ENCODE assay signal across 28 cellular contexts in genomic region chr16:62543516-62543915, GRCh38.
"Had no signal": no experiment of that assay in that cellular context is flagged by ENCODE, and none has a peak within 500 bp of the region (broad histone marks: within the 10 kb centered on the region; RNA-seq: fewer than 3 reads in every experiment).

No MANE protein-coding gene starts in this region.

- H3K4me2 ChIP-seq: neural progenitor cell, smooth muscle cell had no signal

- H3K4me3 ChIP-seq: neural progenitor cell, ovary, psoas muscle, skin epidermis, smooth muscle cell, spleen, suprapubic skin, testis, tibial artery, transverse colon, upper lobe of right lung, uterus had no signal

- H3K36me3 ChIP-seq: neural progenitor cell, ovary, spleen, suprapubic skin, tibial artery, transverse colon, upper lobe of right lung, uterus had no signal

- H2AFZ ChIP-seq: neural progenitor cell, parathyroid adenoma had no signal

- H3K9me3 ChIP-seq: ovary, psoas muscle, suprapubic skin, testis, tibial artery, transverse colon, upper lobe of right lung, uterus had no signal

- H3K4me1 ChIP-seq: neural progenitor cell, parathyroid adenoma, psoas muscle, spleen, suprapubic skin, testis, tibial artery, transverse colon, upper lobe of right lung, uterus had no signal

- DNase-seq: natural killer cell; occipital lobe; ovary; posterior cingulate gyrus; psoas muscle; right cardiac atrium; spleen; stimulated activated CD4-positive, alpha-beta T cell treated with anti-CD3 and anti-CD28 coated beads, Interleukin-12 subunit alpha, Interleukin-12 subunit beta, amount 100 ng/mL, for 4 hours; stimulated activated CD4-positive, alpha-beta T cell treated with anti-CD3 and anti-CD28 coated beads, Interleukin-1b, Interleukin-23, amount 100 ng/mL, for 48 hours; stimulated activated CD4-positive, alpha-beta T cell treated with anti-CD3 and anti-CD28 coated beads, Interleukin-4, amount 100 ng/mL, for 1 hour; stimulated activated CD4-positive, alpha-beta T cell treated with anti-CD3 and anti-CD28 coated beads, Interleukin-4, amount 100 ng/mL, for 4 hours; stimulated activated CD8-positive, alpha-beta memory T cell treated with anti-CD3 and anti-CD28 coated beads, Interleukin-4, amount 100 ng/mL, for 48 hours; stimulated activated naive CD4-positive, alpha-beta T cell; stimulated activated naive CD8-positive, alpha-beta T cell treated with anti-CD3 and anti-CD28 coated beads, Interleukin-15, amount 100 ng/mL, for 72 hours; stimulated activated naive CD8-positive, alpha-beta T cell treated with anti-CD3 and anti-CD28 coated beads, Interleukin-15, Interleukin-2, amounts not matched to agents 100 U/mL and 50 U/mL, for 24 hours; substantia nigra; testis; tibial artery; transverse colon; upper lobe of right lung; uterus had no signal

- H3K9ac ChIP-seq: neural progenitor cell, parathyroid adenoma had no signal

- H3K27ac ChIP-seq: neural progenitor cell, ovary, parathyroid adenoma, psoas muscle, skin epidermis, suprapubic skin, testis, tibial artery, transverse colon, upper lobe of right lung, uterus had no signal

- H3K27me3 ChIP-seq: neural progenitor cell, ovary, spleen, suprapubic skin, testis, tibial artery, transverse colon, upper lobe of right lung, uterus had no signal

- ATAC-seq: natural killer cell; psoas muscle; right cardiac atrium; sciatic nerve; stimulated activated memory B cell treated with anti-CD40 and anti-IgM and Interleukin-4, amounts not matched to agents 10 μg/mL and 1 μg/mL and 100 μg/mL, for 72 hours; stimulated activated naive CD8-positive, alpha-beta T cell treated with anti-CD3 and anti-CD28 coated beads, Interleukin-15, amount 100 ng/mL, for 72 hours; stimulated activated naive CD8-positive, alpha-beta T cell treated with anti-CD3 and anti-CD28 coated beads, Interleukin-15, Interleukin-2, amounts not matched to agents 100 U/mL and 50 U/mL, for 24 hours; upper lobe of right lung had no signal

- H3K79me2 ChIP-seq: parathyroid adenoma had no signal
